In genomic region chr6:25138024-25138696, GRCh38 we compare ENCODE assay signal across 8 cellular contexts.
DNase-seq lines count a peak whose midpoint lies in the region; ATAC-seq lines count a peak whose summit lies in the region.

No MANE protein-coding gene starts in this region.

- peaks cover 33 to 63% of the 10 kb centered on the region in 2 donors for H3K36me3 Mint-ChIP-seq in activated naive CD4-positive, alpha-beta T cell treated with anti-CD3 and anti-CD28 coated beads, Interleukin-2, amount 50 U/mL, for 72 hours

- in situ Hi-C loops in ACHN (cut with HindIII; ENCODE audit: low pct_ligation_motif_present, low pct_unique_long_range_greater_than_20kb, low sequenced_read_pairs), result no loop called here

- intact Hi-C loops in Right ventricle myocardium inferior (cut with DNase I), result loop anchor here (5.0 kb wide), 3 partner anchors 39 to 54 kb away; no protein-coding TSS in a partner anchor

- peaks cover 13% of the 10 kb centered on the region for H3K4me1 ChIP-seq in SJSA1 (replicated peaks)

- peak; percentile 95 for ATAC-seq in GM18907 (IDR thresholded peaks at IDR 0.05; ENCODE audit: unreplicated experiment)
- peak; percentile 89 for ATAC-seq in HG03139 (IDR thresholded peaks at IDR 0.05; ENCODE audit: unreplicated experiment)
- ATAC-seq in activated naive CD4-positive, alpha-beta T cell treated with anti-CD3 and anti-CD28 coated beads, Interleukin-2, amount 50 U/mL, for 72 hours, result peak; percentile 90
- peak; percentile 92 for ATAC-seq in Right ventricle myocardium inferior

- H3K9me3 ChIP-seq in SJSA1 (replicated peaks), result peaks cover under 1% of the 10 kb centered on the region; the same call in 1 of the 2 replicates

- H3K27me3 ChIP-seq in SJSA1 (replicated peaks), result no peaks in the 10 kb centered on the region

- peaks cover 0 to 6% of the 10 kb centered on the region in 2 donors for H3K9me3 Mint-ChIP-seq in activated naive CD4-positive, alpha-beta T cell treated with anti-CD3 and anti-CD28 coated beads, Interleukin-2, amount 50 U/mL, for 72 hours

- H3K4me3 ChIP-seq in SJSA1 (peak overlapping the region; percentile 32), skin epidermis (peak overlapping the region; percentile 29 to 50 (median 36))

- H3K27ac ChIP-seq in SJSA1 (peak overlapping the region; percentile 54), skin epidermis (peak overlapping the region; percentile 41 to 98 (median 84))

- peak overlapping the region; percentile 99 for H3K27ac Mint-ChIP-seq in activated naive CD4-positive, alpha-beta T cell treated with anti-CD3 and anti-CD28 coated beads, Interleukin-2, amount 50 U/mL, for 72 hours

- DNase-seq in ACHN, result peak; percentile 63
- peak; percentile 64 to 75 for DNase-seq in SJSA1 (ENCODE audit: low read depth in 1 of 2, low spot score in 2 of 2)
- DNase-seq in activated naive CD4-positive, alpha-beta T cell treated with anti-CD3 and anti-CD28 coated beads, Interleukin-2, amount 50 U/mL, for 72 hours (ENCODE audit: low spot score in 2 of 2), result peak; percentile 69 to 81
- peak; percentile 73 for DNase-seq in Right ventricle myocardium inferior (ENCODE audit: missing footprints)
- no peak for DNase-seq in NCI-H510A treated with DMSO at 0.1 percent for 48 hours (lab: John Stamatoyannopoulos, UW)

- no peaks in the 10 kb centered on the region for H3K36me3 ChIP-seq in SJSA1
